ENCODE assay signal across 21 cellular contexts in genomic region chr7:25790261-25790660, GRCh38.
DNase-seq lines count a peak whose midpoint lies in the region; ATAC-seq, FAIRE-seq and TF ChIP-seq lines count a peak whose summit lies in the region.
"Had no signal": no experiment of that assay in that cellular context is flagged by ENCODE, and none has a peak within 500 bp of the region (broad histone marks: within the 10 kb centered on the region; RNA-seq: fewer than 3 reads in every experiment).

No MANE protein-coding gene starts in this region.

- 88% methylated on average over 6 of the region's 6 CpGs; no CpG with 5 or more reads in 1 of the 2 experiments for WGBS in H1 (ENCODE audit: extremely low coverage in 1 of 2, insufficient coverage in 1 of 2, insufficient read length in 1 of 2, insufficient replicate concordance in 2 of 2, low coverage in 1 of 2, low lambda C conversion rate in 2 of 2, missing lambda C conversion rate in 1 of 2), 2 experiments
- 54% methylated on average over 6 of the region's 6 CpGs for WGBS in mesenchymal stem cell
- 63% methylated on average over 6 of the region's 6 CpGs for WGBS in suprapubic skin

- intact Hi-C loops in OCI-LY7 (cut with micrococcal nuclease; ENCODE audit: unreplicated experiment): no loop called here

- no peak overlapping the region for H3K56ac ChIP-seq in H1 (replicated peaks; ENCODE audit: insufficient read length, low read depth, low read length)

- ATAC-seq in HG03039 (IDR thresholded peaks at IDR 0.05; ENCODE audit: unreplicated experiment): no peak
- ATAC-seq in stimulated activated memory B cell treated with anti-CD40 and anti-IgM and Interleukin-4, amounts not matched to agents 10 μg/mL and 1 μg/mL and 100 μg/mL, for 72 hours: no peak
- ATAC-seq: Panc1, SK-N-SH treated with all-trans-retinoic acid at 6 μM for 48 hours had no signal

- H3K14ac ChIP-seq in H1 (ENCODE audit: insufficient read length) (no peak overlapping the region), mesenchymal stem cell (ENCODE audit: low read length in 2 of 2) (no peak overlapping the region)

- H3K36me3 Mint-ChIP-seq in stimulated activated memory B cell treated with anti-CD40 and anti-IgM and Interleukin-4, amounts not matched to agents 10 μg/mL and 1 μg/mL and 100 μg/mL, for 72 hours: no peaks in the 10 kb centered on the region

- TF ChIP-seq RAD21 in H1 (IDR thresholded peaks at IDR 0.05 in 1 of 2, conservative IDR thresholded peaks at IDR 0.05 in 1 of 2; ENCODE audit: low read depth in 2 of 2, low read length in 2 of 2): no peak

- H3K27me3 ChIP-seq in H1 (replicated peaks in 1 of 4; ENCODE audit: control insufficient read depth in 3 of 4, extremely low read depth in 1 of 4, insufficient read depth in 3 of 4, low read length in 3 of 4): no peaks in the 10 kb centered on the region
- no peaks in the 10 kb centered on the region for H3K27me3 ChIP-seq in mesenchymal stem cell (ENCODE audit: control insufficient read depth in 1 of 2, insufficient read depth in 1 of 2, low read length in 2 of 2)
- H3K27me3 ChIP-seq in suprapubic skin: no peaks in the 10 kb centered on the region
- H3K27me3 ChIP-seq: thyroid gland had no signal

- TF ChIP-seq CTCF in H1 (IDR thresholded peaks at IDR 0.05; ENCODE audit: control extremely low read depth in 1 of 3, insufficient read depth in 1 of 3, low read depth in 1 of 3, low read length in 3 of 3) (no peak), suprapubic skin (IDR thresholded peaks at IDR 0.05) (no peak), OCI-LY7 (conservative IDR thresholded peaks at IDR 0.05; ENCODE audit: low read length) (no peak)

- TF ChIP-seq POLR2A in H1 (IDR thresholded peaks at IDR 0.05; ENCODE audit: control extremely low read depth in 1 of 2, low read depth in 2 of 2, low read length in 2 of 2): no peak
- no peak for TF ChIP-seq POLR2A in suprapubic skin (IDR thresholded peaks at IDR 0.05)

- TF ChIP-seq EP300 in H1 (IDR thresholded peaks at IDR 0.05; ENCODE audit: borderline replicate concordance in 1 of 2, low read depth in 2 of 2, low read length in 2 of 2) (no peak), suprapubic skin (IDR thresholded peaks at IDR 0.05) (no peak)

- H3K36me3 ChIP-seq in H1 (ENCODE audit: control insufficient read depth in 2 of 4, insufficient read depth in 4 of 4, low read length in 3 of 4) (no peaks in the 10 kb centered on the region), mesenchymal stem cell (ENCODE audit: control insufficient read depth in 1 of 2, insufficient read depth in 2 of 2, low read depth in 1 of 2, low read length in 2 of 2) (no peaks in the 10 kb centered on the region), suprapubic skin (no peaks in the 10 kb centered on the region), OCI-LY7 (ENCODE audit: insufficient read depth, low read length) (no peaks in the 10 kb centered on the region)
- H3K36me3 ChIP-seq: thyroid gland had no signal

- H3K4me1 ChIP-seq in H1 (replicated peaks in 1 of 4; ENCODE audit: control insufficient read depth in 3 of 4, insufficient read depth in 4 of 4, low read length in 3 of 4) (no peaks in the 10 kb centered on the region), mesenchymal stem cell (ENCODE audit: control insufficient read depth, insufficient read depth, low read depth, low read length) (peaks cover 1% of the 10 kb centered on the region), suprapubic skin (peaks cover 19% of the 10 kb centered on the region), OCI-LY7 (ENCODE audit: insufficient read depth, low read length, poor library complexity, severe bottlenecking) (no peaks in the 10 kb centered on the region)
- H3K4me1 ChIP-seq: thyroid gland had no signal

- H2AK5ac ChIP-seq in H1 (ENCODE audit: low read depth, low read length): no peak overlapping the region
- H2AK5ac ChIP-seq in mesenchymal stem cell (ENCODE audit: low read length, severe bottlenecking): no peak overlapping the region

- H3K27me3 Mint-ChIP-seq in stimulated activated memory B cell treated with anti-CD40 and anti-IgM and Interleukin-4, amounts not matched to agents 10 μg/mL and 1 μg/mL and 100 μg/mL, for 72 hours: peaks cover 37% of the 10 kb centered on the region

- H2BK5ac ChIP-seq in H1 (ENCODE audit: low read depth, low read length) (no peak overlapping the region), mesenchymal stem cell (ENCODE audit: low read depth, low read length, poor library complexity, severe bottlenecking) (no peak overlapping the region)

- no peaks in the 10 kb centered on the region for H3K4me1 Mint-ChIP-seq in stimulated activated memory B cell treated with anti-CD40 and anti-IgM and Interleukin-4, amounts not matched to agents 10 μg/mL and 1 μg/mL and 100 μg/mL, for 72 hours

- H4K20me1 ChIP-seq in H1 (replicated peaks in 1 of 2; ENCODE audit: control insufficient read depth in 1 of 2, insufficient read depth in 2 of 2, low read length in 2 of 2) (no peaks in the 10 kb centered on the region), OCI-LY7 (ENCODE audit: insufficient read depth, low read length) (no peaks in the 10 kb centered on the region)

- no peak overlapping the region for H2BK12ac ChIP-seq in H1 (ENCODE audit: low read depth, low read length)
- H2BK12ac ChIP-seq in mesenchymal stem cell (ENCODE audit: low read length in 2 of 2): no peak overlapping the region

- no peak overlapping the region for H3K4me3 ChIP-seq in H1 (ENCODE audit: extremely low read depth in 1 of 4, insufficient read depth in 2 of 4, low read depth in 3 of 4, low read length in 4 of 4)
- no peak overlapping the region for H3K4me3 ChIP-seq in mesenchymal stem cell (ENCODE audit: insufficient read depth in 1 of 2, low read depth in 1 of 2, low read length in 2 of 2)
- no peak overlapping the region for H3K4me3 ChIP-seq in suprapubic skin
- H3K4me3 ChIP-seq in OCI-LY7 (ENCODE audit: low read depth, low read length, poor library complexity, severe bottlenecking): no peak overlapping the region
- H3K4me3 ChIP-seq: coronary artery, thyroid gland had no signal

- no peaks in the 10 kb centered on the region for H3K9me3 ChIP-seq in H1 (ENCODE audit: insufficient read depth in 2 of 2, low read depth in 1 of 2, low read length in 1 of 2)
- no peaks in the 10 kb centered on the region for H3K9me3 ChIP-seq in mesenchymal stem cell (ENCODE audit: control insufficient read depth, low read length)
- no peaks in the 10 kb centered on the region for H3K9me3 ChIP-seq in suprapubic skin
- H3K9me3 ChIP-seq in OCI-LY7 (ENCODE audit: low read length): no peaks in the 10 kb centered on the region
- H3K9me3 ChIP-seq: thyroid gland had no signal

- H2BK15ac ChIP-seq in H1 (ENCODE audit: low read length) (no peak overlapping the region), mesenchymal stem cell (ENCODE audit: low read depth, poor library complexity, severe bottlenecking) (no peak overlapping the region)

- FAIRE-seq in H1 (lab: Jason Lieb, UNC): no peak
- FAIRE-seq: D721Med, GM12891, islet of Langerhans had no signal

- H3K23me2 ChIP-seq in H1 (ENCODE audit: low read depth, low read length): no peaks in the 10 kb centered on the region

- H3K79me2 ChIP-seq in H1 (ENCODE audit: control insufficient read depth in 1 of 2, insufficient read depth in 2 of 2, low read length in 2 of 2) (no peaks in the 10 kb centered on the region), OCI-LY7 (ENCODE audit: insufficient read depth, low read depth, low read length) (no peaks in the 10 kb centered on the region)

- H2BK120ac ChIP-seq in H1 (replicated peaks; ENCODE audit: low read depth, low read length) (no peak overlapping the region), mesenchymal stem cell (ENCODE audit: low read depth, low read length) (no peak overlapping the region)

- H3K9ac ChIP-seq in H1 (replicated peaks in 1 of 4; ENCODE audit: extremely low read depth in 1 of 4, low read depth in 3 of 4, low read length in 3 of 4): no peak overlapping the region
- H3K9ac ChIP-seq in mesenchymal stem cell (ENCODE audit: low read length): no peak overlapping the region

- POLR2A ChIA-PET in H1 (lab: Charles Lee; ENCODE audit: partially characterized antibody) (no interaction called here), OCI-LY7 (lab: Charles Lee) (interaction anchor here (0.7 to 1.2 kb wide), 2 partner anchors 21 to 58 kb away, joined by 3 to 4 read pairs; no protein-coding TSS in a partner anchor)

- H4K8ac ChIP-seq in H1 (ENCODE audit: extremely low read depth, insufficient read depth, low read length) (no peak overlapping the region), mesenchymal stem cell (ENCODE audit: low read length) (no peak overlapping the region)

- H3K4me3 Mint-ChIP-seq in stimulated activated memory B cell treated with anti-CD40 and anti-IgM and Interleukin-4, amounts not matched to agents 10 μg/mL and 1 μg/mL and 100 μg/mL, for 72 hours: no peak overlapping the region

- H3K4ac ChIP-seq in H1 (replicated peaks; ENCODE audit: insufficient read length, low read depth, low read length): no peak overlapping the region
- H3K4ac ChIP-seq in mesenchymal stem cell (ENCODE audit: low read depth in 1 of 2, low read length in 2 of 2): no peak overlapping the region

- H3K79me1 ChIP-seq in H1 (ENCODE audit: low read depth, low read length) (no peaks in the 10 kb centered on the region), mesenchymal stem cell (replicated peaks; ENCODE audit: low read length, poor library complexity, severe bottlenecking) (no peaks in the 10 kb centered on the region)

- no peak overlapping the region for H2BK20ac ChIP-seq in H1 (ENCODE audit: low read length)

- H4K5ac ChIP-seq in H1 (ENCODE audit: insufficient read length, low read depth, low read length): no peak overlapping the region

- H3K9me3 Mint-ChIP-seq in stimulated activated memory B cell treated with anti-CD40 and anti-IgM and Interleukin-4, amounts not matched to agents 10 μg/mL and 1 μg/mL and 100 μg/mL, for 72 hours: no peaks in the 10 kb centered on the region

- no peak overlapping the region for H3K18ac ChIP-seq in H1 (ENCODE audit: extremely low read depth, low read length)
- no peak overlapping the region for H3K18ac ChIP-seq in mesenchymal stem cell (ENCODE audit: low read depth in 1 of 2, low read length in 2 of 2)

- DNase-seq in NCI-H69 (lab: John Stamatoyannopoulos, UW) (peak; percentile 56), H1 (ENCODE audit: low read depth in 1 of 2, low spot score in 2 of 2) (no peak), mesenchymal stem cell (peak; percentile 12), suprapubic skin (ENCODE audit: low spot score in 2 of 2) (no peak), OCI-LY7 (ENCODE audit: low spot score) (no peak)
- no peak for DNase-seq in stimulated activated CD4-positive, alpha-beta T cell treated with anti-CD3 and anti-CD28 coated beads, Interleukin-1b, Interleukin-23, amount 100 ng/mL, for 48 hours
- DNase-seq: activated CD4-positive, alpha-beta T cell treated with anti-CD3 and anti-CD28 coated beads for 4 hours; activated gamma-delta T cell; head of caudate nucleus; IMR-90; NCI-H2081 treated with DMSO at 0.1 percent for 48 hours; stimulated activated CD4-positive, alpha-beta T cell treated with anti-CD3 and anti-CD28 coated beads, Interleukin-4, amount 100 ng/mL, for 1 hour; thyroid gland had no signal

- no TSS peak for BruUV-seq in OCI-LY7 (replicated peaks; lab: Mats Ljungman, UMichigan)

- H3K4me2 ChIP-seq in H1 (ENCODE audit: insufficient read depth in 1 of 2, low read depth in 2 of 2, low read length in 2 of 2) (no peak overlapping the region), mesenchymal stem cell (ENCODE audit: low read length, poor library complexity, severe bottlenecking) (no peak overlapping the region), OCI-LY7 (ENCODE audit: low read length) (no peak overlapping the region)

- H4K91ac ChIP-seq in H1 (replicated peaks; ENCODE audit: insufficient read length, low read length): no peak overlapping the region
- no peak overlapping the region for H4K91ac ChIP-seq in mesenchymal stem cell (ENCODE audit: low read length)

- no peak overlapping the region for H3K27ac Mint-ChIP-seq in stimulated activated memory B cell treated with anti-CD40 and anti-IgM and Interleukin-4, amounts not matched to agents 10 μg/mL and 1 μg/mL and 100 μg/mL, for 72 hours

- no peak overlapping the region for H3K23ac ChIP-seq in H1 (ENCODE audit: insufficient read length)
- H3K23ac ChIP-seq in mesenchymal stem cell (ENCODE audit: low read length in 2 of 2): no peak overlapping the region

- H3K27ac ChIP-seq in H1 (ENCODE audit: low read depth, low read length) (no peak overlapping the region), mesenchymal stem cell (ENCODE audit: low read length, poor library complexity, severe bottlenecking) (no peak overlapping the region), suprapubic skin (peak overlapping the region; percentile 43), OCI-LY7 (ENCODE audit: low read depth, low read length, poor library complexity, severe bottlenecking) (no peak overlapping the region)
- H3K27ac ChIP-seq: thyroid gland had no signal

- CTCF ChIA-PET in H1 (lab: Charles Lee; ENCODE audit: partially characterized antibody) (interaction anchor here (0.6 to 1.4 kb wide), 4 partner anchors 9 to 223 kb away, joined by 3 to 5 read pairs (median 3); no protein-coding TSS in a partner anchor), OCI-LY7 (lab: Charles Lee; ENCODE audit: unreplicated experiment) (no interaction called here)

- H2AFZ ChIP-seq in H1 (ENCODE audit: low read length) (0 out of 2 replicates have a peak overlapping the region, but pooled peaks have one; percentile 21), mesenchymal stem cell (ENCODE audit: low read depth, low read length) (no peak overlapping the region), OCI-LY7 (ENCODE audit: low read length) (no peak overlapping the region)

- no peaks in the 10 kb centered on the region for H3K9me2 ChIP-seq in OCI-LY7 (ENCODE audit: insufficient read depth, low read length)

Comparison
In these comparisons a context has a peak if more than half of its experiments do, and no peak if none do; other contexts are left out.
1. DNase-seq: peak in NCI-H69 (single experiment) and mesenchymal stem cell (single experiment); none in H1 (0 of 2), suprapubic skin (0 of 2), stimulated activated CD4-positive, alpha-beta T cell treated with anti-CD3 and anti-CD28 coated beads, Interleukin-1b, Interleukin-23, amount 100 ng/mL, for 48 hours (single experiment) and OCI-LY7 (single experiment).